In the genomic region with DNA sequence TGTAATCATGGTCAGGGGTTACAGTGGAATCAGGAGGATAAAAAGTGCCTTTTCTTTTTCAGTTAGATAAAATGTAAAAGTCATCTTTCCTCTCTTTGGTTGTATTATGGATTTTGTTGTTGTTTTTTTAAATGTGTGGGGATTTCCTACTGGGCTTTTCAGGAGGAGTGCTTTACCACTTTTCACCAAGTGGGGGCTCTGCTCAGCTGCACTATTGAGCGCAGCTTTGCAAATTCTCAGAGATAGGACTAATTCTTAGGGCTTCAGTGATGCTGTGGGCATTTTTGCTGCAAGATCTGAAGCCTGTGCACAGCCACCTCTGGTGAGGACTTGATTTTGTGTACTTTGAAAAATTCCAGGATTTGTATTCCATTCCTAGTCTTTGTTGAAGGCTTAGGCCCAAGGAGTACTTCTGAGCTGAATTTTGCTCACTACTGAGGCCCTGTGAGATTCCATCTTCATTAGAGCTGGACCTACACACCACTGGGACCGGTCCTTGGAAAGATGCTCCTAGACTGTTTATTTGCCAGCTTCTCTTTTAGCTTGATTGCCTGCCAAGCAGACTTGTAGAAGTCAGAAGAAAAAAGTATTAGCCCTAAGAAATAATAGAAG, we compare ENCODE assay signal across 8 cellular contexts. TPM values are rescaled to one million over a fixed set of nuclear protein-coding genes. Genes with fewer than 3 reads are reported as not detected.
A peak's percentile ranks its signal among the peaks of the same experiment; 100 is the strongest.
DNase-seq lines count a peak whose midpoint lies in the region; ATAC-seq and TF ChIP-seq lines count a peak whose summit lies in the region.

No MANE protein-coding gene starts in this region.

- H3K36me3 ChIP-seq in Caco-2 (ENCODE audit: control insufficient read depth, insufficient read depth, low read length): no peaks in the 10 kb centered on the region
- no peaks in the 10 kb centered on the region for H3K36me3 ChIP-seq in HEK293 (ENCODE audit: control insufficient read depth in 2 of 2, insufficient read depth in 1 of 2, low read length in 2 of 2)
- H3K36me3 ChIP-seq in left lung: no peaks in the 10 kb centered on the region

- intact Hi-C loops in Caco-2 (cut with micrococcal nuclease; ENCODE audit: unreplicated experiment): loop anchor here (1.0 kb wide), 2 partner anchors 25 to 44 kb away; no protein-coding TSS in a partner anchor
- intact Hi-C loops in left lung (cut with DNase I): no loop called here

- CTCF ChIA-PET in Caco-2 (lab: Charles Lee) (interaction anchor here (0.8 to 2.3 kb wide), 4 partner anchors 11 to 45 kb away, joined by 3 to 45 read pairs (median 6); no protein-coding TSS in a partner anchor), HEK293 (lab: Yijun Ruan, JAX) (interaction anchor here (0.5 to 2.4 kb wide), 11 partner anchors 11 to 629 kb away, joined by 3 to 13 read pairs (median 3); no protein-coding TSS in a partner anchor)

- peaks cover 5% of the 10 kb centered on the region for H3K4me1 Mint-ChIP-seq in Caco-2 (ENCODE audit: low read depth, unreplicated experiment)

- no peak overlapping the region for H3K27ac ChIP-seq in HEK293 (ENCODE audit: extremely low read depth, low read depth, low read length)
- no peak overlapping the region for H3K27ac ChIP-seq in left lung

- H3K27me3 ChIP-seq in Caco-2 (replicated peaks; ENCODE audit: control insufficient read depth, insufficient read depth, low read length) (no peaks in the 10 kb centered on the region), left lung (peaks cover 0 to 29% of the 10 kb centered on the region in 2 donors)

- POLR2A ChIA-PET in Caco-2 (lab: Charles Lee): no interaction called here
- POLR2A ChIA-PET in HEK293 (lab: Yijun Ruan, JAX): no interaction called here

- H3K4me1 ChIP-seq in Caco-2: peaks cover 13% of the 10 kb centered on the region
- H3K4me1 ChIP-seq in HEK293 (ENCODE audit: control insufficient read depth, insufficient read depth, low read length): no peaks in the 10 kb centered on the region
- H3K4me1 ChIP-seq in left lung: peaks cover 8 to 15% of the 10 kb centered on the region in 2 donors

- no peak overlapping the region for H3K4me3 Mint-ChIP-seq in Caco-2 (ENCODE audit: unreplicated experiment)

- DNase-seq in Caco-2: peak in 1 of 2 experiments; percentile 44
- peak; percentile 40 for DNase-seq in amniotic epithelial cell (ENCODE audit: low read depth)
- DNase-seq in left lung: no peak
- no peak for DNase-seq in OCI-M2 (lab: John Stamatoyannopoulos, UW; ENCODE audit: unreplicated experiment)
- DNase-seq in NCI-H226: no peak

- TF ChIP-seq CTCF in Caco-2 (IDR thresholded peaks at IDR 0.05; ENCODE audit: insufficient read depth in 1 of 2, low read depth in 1 of 2, low read length in 1 of 2, severe bottlenecking in 1 of 2, unreplicated experiment in 1 of 2): peak; percentile 54 to 64
- TF ChIP-seq CTCF in HEK293 (tag by site-specific recombination; IDR thresholded peaks at IDR 0.05): no peak
- peak; percentile 40 to 43 for TF ChIP-seq CTCF in left lung (IDR thresholded peaks at IDR 0.05)

- ATAC-seq in left lung: no peak
- no peak for ATAC-seq in GM21619 (IDR thresholded peaks at IDR 0.05; ENCODE audit: unreplicated experiment)
- ATAC-seq in GM19463 (IDR thresholded peaks at IDR 0.05; ENCODE audit: unreplicated experiment): no peak

- H3K9me3 ChIP-seq in Caco-2 (no peaks in the 10 kb centered on the region), HEK293 (ENCODE audit: control insufficient read depth, insufficient read depth, low read depth, low read length) (no peaks in the 10 kb centered on the region), left lung (no peaks in the 10 kb centered on the region)

- H3K9me3 Mint-ChIP-seq in Caco-2 (ENCODE audit: unreplicated experiment): no peaks in the 10 kb centered on the region

- H3K4me3 ChIP-seq in Caco-2 (ENCODE audit: low read depth, low read length) (no peak overlapping the region), HEK293 (ENCODE audit: low read depth, low read length) (no peak overlapping the region), left lung (no peak overlapping the region)

- H3K27ac Mint-ChIP-seq in Caco-2 (ENCODE audit: unreplicated experiment): no peak overlapping the region

- no TSS peak for BruUV-seq in Caco-2 (replicated peaks; lab: Mats Ljungman, UMichigan)

- peaks cover 6% of the 10 kb centered on the region for H3K36me3 Mint-ChIP-seq in Caco-2 (ENCODE audit: insufficient read depth, unreplicated experiment)

- no peaks in the 10 kb centered on the region for H3K27me3 Mint-ChIP-seq in Caco-2 (ENCODE audit: insufficient read depth, unreplicated experiment)

TF ChIP-seq in HEK293, 187 proteins besides CTCF, POLR2A, EP300 and RAD21:
- peak; percentile 37 for TF ChIP-seq ZNF654 (tag by site-specific recombination; IDR thresholded peaks at IDR 0.05; ENCODE audit: low read depth)
- TF ChIP-seq ZNF155 (tag by site-specific recombination; IDR thresholded peaks at IDR 0.05): no peak
- TF ChIP-seq ZNF530 (tag by site-specific recombination; IDR thresholded peaks at IDR 0.05; ENCODE audit: low read depth): no peak
- TF ChIP-seq ZNF23 (tag by site-specific recombination; IDR thresholded peaks at IDR 0.05; ENCODE audit: borderline replicate concordance): no peak
- no peak for TF ChIP-seq TCF7L2 (IDR thresholded peaks at IDR 0.05; ENCODE audit: borderline replicate concordance, low read depth, low read length)
- peak; percentile 97 for TF ChIP-seq ZNF2 (tag by site-specific recombination; IDR thresholded peaks at IDR 0.05)
TF ChIP-seq in HEK293: peak in this region for 2.

RNA-seq across cellular contexts. Expression of gene GNB5, which starts 7.5 kb away (rescaled TPM):
- 19.8 and 23.2 TPM in 2 replicates for total RNA-seq in Caco-2 (2022)
- 10 to 100 TPM; 13.9 to 18.9 TPM for total RNA-seq in left lung
